16 cellular contexts compared by ENCODE assay signal in genomic region chr7:12207046-12207445, GRCh38.
"Had no signal": no experiment of that assay in that cellular context is flagged by ENCODE, and none has a peak within 500 bp of the region (broad histone marks: within the 10 kb centered on the region; RNA-seq: fewer than 3 reads in every experiment).

No MANE protein-coding gene starts in this region.

- FAIRE-seq: frontal cortex, islet of Langerhans, pancreas, TTC549, urothelium cell line had no signal

- H3K36me3 ChIP-seq: ascending aorta, pancreas, tibial artery had no signal

- DNase-seq: activated CD4-positive, alpha-beta T cell treated with anti-CD3 and anti-CD28 coated beads for 4 hours; activated CD8-positive, alpha-beta T cell treated with anti-CD3 and anti-CD28 coated beads for 36 hours; activated naive CD8-positive, alpha-beta T cell treated with anti-CD3 and anti-CD28 coated beads, Interleukin-2, amount 10 ng/mL, durations not matched to agents 7 days and 5 days; activated T-cell treated with anti-CD3 and anti-CD28 coated beads, Interleukin-2, amount 50 U/mL, for 4 hours; left colon; naive B cell; tibial artery had no signal

- H3K27ac ChIP-seq: ascending aorta, epithelial cell of prostate, pancreas, tibial artery had no signal

- H3K4me3 ChIP-seq: ascending aorta, pancreas, tibial artery had no signal

- H3K27me3 ChIP-seq: ascending aorta, pancreas had no signal

- H3K9me3 ChIP-seq: ascending aorta, pancreas, tibial artery had no signal

- ATAC-seq: activated CD8-positive, alpha-beta T cell treated with anti-CD3 and anti-CD28 coated beads for 36 hours; activated T-cell treated with anti-CD3 and anti-CD28 coated beads, Interleukin-2, amount 50 U/mL, for 4 hours; left colon; pancreas; stimulated activated effector memory CD8-positive, alpha-beta T cell treated with anti-CD3 and anti-CD28 coated beads, Interleukin-12 subunit alpha, Interleukin-12 subunit beta, amount 100 ng/mL, for 72 hours; WTC11 had no signal
